13 cellular contexts compared by ENCODE assay signal in the genomic region with DNA sequence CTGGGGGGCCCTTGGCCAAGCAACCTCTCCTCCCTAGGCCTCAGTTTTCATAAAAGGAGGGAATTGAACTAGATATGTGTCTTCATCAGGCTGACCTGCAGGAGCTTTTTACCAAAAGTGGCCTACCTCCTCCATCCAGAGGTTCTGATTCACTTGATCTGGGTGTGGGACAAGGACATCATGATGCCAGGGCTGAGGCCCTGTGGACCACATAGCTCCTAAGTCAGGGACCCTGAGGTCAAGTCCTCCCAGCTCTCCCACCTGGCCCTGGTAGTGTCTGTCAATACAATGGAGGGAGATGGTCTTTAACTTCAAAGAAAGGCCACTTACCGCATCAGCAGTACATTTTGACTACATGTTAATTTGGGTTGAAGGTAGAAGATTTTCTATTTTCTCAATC. TPM values are rescaled to one million over a fixed set of nuclear protein-coding genes. Genes with fewer than 3 reads are reported as not detected.
"Had no signal": no experiment of that assay in that cellular context is flagged by ENCODE, and none has a peak within 500 bp of the region (broad histone marks: within the 10 kb centered on the region; RNA-seq: fewer than 3 reads in every experiment).

No MANE protein-coding gene starts in this region.

- H3K27me3 ChIP-seq: colonic mucosa, left lung, neutrophil, right lobe of liver, testis had no signal

- H3K4me3 ChIP-seq: colonic mucosa, left lung, lung, SK-N-MC, skin epidermis, testis had no signal

- H3K36me3 Mint-ChIP-seq: activated naive CD8-positive, alpha-beta T cell; natural killer cell had no signal

- H3K9me3 ChIP-seq: colonic mucosa, left lung, neutrophil, right lobe of liver, testis had no signal

- H3K27me3 Mint-ChIP-seq: activated naive CD8-positive, alpha-beta T cell; T-helper 17 cell had no signal

- H3K4me1 ChIP-seq: colonic mucosa, right lobe of liver, testis had no signal

- H3K36me3 ChIP-seq: colonic mucosa had no signal

- DNase-seq: left lung, natural killer cell had no signal

- H3K9me3 Mint-ChIP-seq: activated T-helper 1 cell treated with anti-CD3 and anti-CD28 coated beads, Interleukin-12 subunit alpha, Interleukin-12 subunit beta, Interleukin-2, Interleukin-4 antibody, amounts not matched to agents 30 ng/mL and 10 ng/mL and 1 ng/mL, durations not matched to agents 14 hours and 24 hours and 36 hours; natural killer cell had no signal

- H3K27ac ChIP-seq: colonic mucosa, left lung, neutrophil, SK-N-MC, testis had no signal

RNA-seq across cellular contexts. Expression of a gene that starts 10.4 kb away (rescaled TPM):
- total RNA-seq: fibroblast of lung had no signal
